ENCODE assay signal across 35 cellular contexts in genomic region chr11:19350093-19350665, GRCh38.
"Had no signal": no experiment of that assay in that cellular context is flagged by ENCODE, and none has a peak within 500 bp of the region (broad histone marks: within the 10 kb centered on the region; RNA-seq: fewer than 3 reads in every experiment).

No MANE protein-coding gene starts in this region.

- H3K4me3 ChIP-seq: adrenal gland, body of pancreas, MG63, PC-9 had no signal

- H3K27ac Mint-ChIP-seq: activated B cell treated with CpG ODN at 0.5 μM for 24 hours; activated CD4-positive, alpha-beta T cell treated with anti-CD3 and anti-CD28 coated beads, Interleukin-2, amount 10 ng/mL, durations not matched to agents 24 days and 14 days; activated CD8-positive, alpha-beta T cell treated with anti-CD3 and anti-CD28 coated beads for 36 hours; activated naive CD4-positive, alpha-beta T cell treated with anti-CD3 and anti-CD28 coated beads, Interleukin-2, amount 50 U/mL, for 24 hours; activated naive CD8-positive, alpha-beta T cell treated with anti-CD3 and anti-CD28 coated beads, Interleukin-2, amount 10 ng/mL, durations not matched to agents 7 days and 5 days; activated T-helper 2 cell treated with anti-CD3 and anti-CD28 coated beads, Interferon-gamma antibody, Interleukin-2, Interleukin-4, amounts not matched to agents 10 μg/mL and 5 μg/mL and 100 μg/mL, durations not matched to agents 14 hours and 24 hours and 36 hours had no signal

- H3K36me3 ChIP-seq: adrenal gland, MG63 had no signal

- H3K36me3 Mint-ChIP-seq: activated naive CD4-positive, alpha-beta T cell treated with anti-CD3 and anti-CD28 coated beads, Interleukin-2, amount 50 U/mL, for 24 hours; activated naive CD8-positive, alpha-beta T cell treated with anti-CD3 and anti-CD28 coated beads, Interleukin-2, amount 10 ng/mL, durations not matched to agents 7 days and 5 days had no signal

- DNase-seq: activated B cell treated with CpG ODN at 0.5 μM for 24 hours; activated CD4-positive, alpha-beta T cell treated with anti-CD3 and anti-CD28 coated beads, Interleukin-2, amount 10 ng/mL, durations not matched to agents 24 days and 14 days; activated CD4-positive, alpha-beta T cell treated with anti-CD3 and anti-CD28 coated beads, Interleukin-2, amount 50 U/mL, for 4 hours; activated CD4-positive, CD25-positive, alpha-beta regulatory T cell treated with anti-CD3 and anti-CD28 coated beads, Interleukin-2, amount 50 U/mL, for 72 hours; activated CD8-positive, alpha-beta T cell treated with anti-CD3 and anti-CD28 coated beads for 36 hours; activated gamma-delta T cell; activated naive CD4-positive, alpha-beta T cell treated with Interleukin-2 at 50 U/mL for 16 hours; activated naive CD8-positive, alpha-beta T cell treated with anti-CD3 and anti-CD28 coated beads, Interleukin-2, amount 10 ng/mL, durations not matched to agents 7 days and 5 days; activated T-cell treated with anti-CD3 and anti-CD28 coated beads, Interleukin-2, amount 50 U/mL, for 1 hour; adrenal gland; body of pancreas; cerebellar nuclear complex; Kasumi-1; KG1; MG63; NCI-H1048; NCI-H1105 treated with DMSO at 0.1 percent for 48 hours; NCI-H1436; NCI-H1694; NCI-H1930; NCI-H2081 treated with DMSO at 0.1 percent for 48 hours; NCI-H510A; NCI-H526; NCI-H748 treated with DMSO at 0.1 percent for 48 hours; PC-9; SIG-M5; SW 1271; T-helper 1 cell; T-helper 2 cell; T-helper 9 cell had no signal

- H3K4me1 Mint-ChIP-seq: activated naive CD4-positive, alpha-beta T cell treated with anti-CD3 and anti-CD28 coated beads, Interleukin-2, amount 50 U/mL, for 24 hours had no signal

- H3K27ac ChIP-seq: body of pancreas, PC-9, RWPE1, VCaP had no signal

- H3K4me3 Mint-ChIP-seq: activated B cell treated with CpG ODN at 0.5 μM for 24 hours; activated CD4-positive, alpha-beta T cell treated with anti-CD3 and anti-CD28 coated beads, Interleukin-2, amount 10 ng/mL, durations not matched to agents 24 days and 14 days; activated CD8-positive, alpha-beta T cell treated with anti-CD3 and anti-CD28 coated beads for 36 hours; activated naive CD4-positive, alpha-beta T cell treated with anti-CD3 and anti-CD28 coated beads, Interleukin-2, amount 50 U/mL, for 24 hours; activated naive CD8-positive, alpha-beta T cell treated with anti-CD3 and anti-CD28 coated beads, Interleukin-2, amount 10 ng/mL, durations not matched to agents 7 days and 5 days had no signal

- ATAC-seq: activated CD8-positive, alpha-beta T cell treated with anti-CD3 and anti-CD28 coated beads for 36 hours; body of pancreas; Right ventricle myocardium inferior had no signal

- H3K9me3 Mint-ChIP-seq: activated B cell treated with CpG ODN at 0.5 μM for 24 hours; activated CD4-positive, alpha-beta T cell treated with anti-CD3 and anti-CD28 coated beads, Interleukin-2, amount 10 ng/mL, durations not matched to agents 24 days and 14 days; activated CD8-positive, alpha-beta T cell treated with anti-CD3 and anti-CD28 coated beads for 36 hours; activated naive CD4-positive, alpha-beta T cell treated with anti-CD3 and anti-CD28 coated beads, Interleukin-2, amount 50 U/mL, for 24 hours; activated naive CD8-positive, alpha-beta T cell treated with anti-CD3 and anti-CD28 coated beads, Interleukin-2, amount 10 ng/mL, durations not matched to agents 7 days and 5 days; activated T-helper 2 cell treated with anti-CD3 and anti-CD28 coated beads, Interferon-gamma antibody, Interleukin-2, Interleukin-4, amounts not matched to agents 10 μg/mL and 5 μg/mL and 100 μg/mL, durations not matched to agents 14 hours and 24 hours and 36 hours had no signal

- H3K9me3 ChIP-seq: adrenal gland, body of pancreas, MG63 had no signal
